In the genomic region with DNA sequence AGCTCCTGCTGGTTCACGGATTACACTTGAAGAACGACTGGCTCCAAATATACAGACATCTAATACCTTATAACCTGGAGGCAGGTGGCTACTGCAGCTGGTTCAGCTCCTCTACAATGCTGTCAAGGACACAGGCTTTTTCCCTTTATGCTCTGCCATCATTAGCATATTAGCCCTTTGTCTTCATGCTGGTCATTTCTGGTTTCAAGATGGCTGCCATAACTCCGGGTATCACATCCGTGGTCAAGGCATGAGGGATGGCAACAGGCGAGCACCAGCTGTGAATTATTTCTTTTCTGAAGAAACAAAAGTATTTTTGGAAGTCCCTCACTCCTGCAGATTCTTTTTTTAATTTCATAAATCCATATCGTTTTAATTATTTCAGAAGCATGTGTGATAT, we compare ENCODE assay signal across 18 cellular contexts.
DNase-seq lines count a peak whose midpoint lies in the region; ATAC-seq, FAIRE-seq and TF ChIP-seq lines count a peak whose summit lies in the region.
"Had no signal": no experiment of that assay in that cellular context is flagged by ENCODE, and none has a peak within 500 bp of the region (broad histone marks: within the 10 kb centered on the region; RNA-seq: fewer than 3 reads in every experiment).

No MANE protein-coding gene starts in this region.

- H3K9me3 ChIP-seq in K562 (replicated peaks; ENCODE audit: control insufficient read depth, insufficient read depth, low read depth, low read length) (no peaks in the 10 kb centered on the region), neural progenitor cell (ENCODE audit: low read depth) (no peaks in the 10 kb centered on the region), MG63 (no peaks in the 10 kb centered on the region), upper lobe of left lung (no peaks in the 10 kb centered on the region)
- H3K9me3 ChIP-seq: SJSA1 had no signal

- H3K4me1 Mint-ChIP-seq in type B pancreatic cell (ENCODE audit: unreplicated experiment) (peaks cover 6% of the 10 kb centered on the region), neural progenitor cell (peaks cover 11% of the 10 kb centered on the region)
- H3K4me1 Mint-ChIP-seq: T-cell had no signal

- no peak for TF ChIP-seq CTCF in K562 (IDR thresholded peaks at IDR 0.05 in 2 of 3, conservative IDR thresholded peaks at IDR 0.05 in 1 of 3; ENCODE audit: insufficient read depth in 2 of 3, low read depth in 1 of 3, low read length in 3 of 3)
- TF ChIP-seq CTCF in type B pancreatic cell (conservative IDR thresholded peaks at IDR 0.05), result no peak
- TF ChIP-seq CTCF in neural progenitor cell (IDR thresholded peaks at IDR 0.05), result no peak
- TF ChIP-seq CTCF in upper lobe of left lung (IDR thresholded peaks at IDR 0.05), result no peak

- H3K9me1 ChIP-seq in K562 (ENCODE audit: control insufficient read depth, insufficient read depth, low read length), result peaks cover 4% of the 10 kb centered on the region

- H3K27me3 Mint-ChIP-seq in type B pancreatic cell (no peaks in the 10 kb centered on the region), neural progenitor cell (ENCODE audit: insufficient read depth, low read depth) (no peaks in the 10 kb centered on the region)

- POLR2A ChIA-PET in K562 (lab: Yijun Ruan, JAX), result no interaction called here

- H3K27ac Mint-ChIP-seq in type B pancreatic cell, result peak overlapping the region; percentile 59
- H3K27ac Mint-ChIP-seq in neural progenitor cell, result no peak overlapping the region
- H3K27ac Mint-ChIP-seq: GM23338, T-cell had no signal

- no peaks in the 10 kb centered on the region for H3K79me2 ChIP-seq in K562 (ENCODE audit: control insufficient read depth, insufficient read depth, low read length)
- H3K79me2 ChIP-seq in neural progenitor cell (ENCODE audit: low read depth), result no peaks in the 10 kb centered on the region

- H3K4me2 ChIP-seq in K562 (ENCODE audit: insufficient read depth, low read length), result no peak overlapping the region
- H3K4me2 ChIP-seq in neural progenitor cell, result no peak overlapping the region
- H3K4me2 ChIP-seq: GM23338 had no signal

- H3K27ac ChIP-seq in K562 (ENCODE audit: extremely low read depth, low read depth, low read length) (no peak overlapping the region), neural progenitor cell (no peak overlapping the region), upper lobe of left lung (no peak overlapping the region)
- H3K27ac ChIP-seq: SJSA1 had no signal

- BruUV-seq in K562 (replicated peaks; lab: Mats Ljungman, UMichigan), result no TSS peak

- no peaks in the 10 kb centered on the region for H3K36me3 Mint-ChIP-seq in type B pancreatic cell
- no peaks in the 10 kb centered on the region for H3K36me3 Mint-ChIP-seq in neural progenitor cell
- H3K36me3 Mint-ChIP-seq: T-cell had no signal

- H2AFZ ChIP-seq in K562 (ENCODE audit: low read depth, low read length), result 0 out of 2 replicates have a peak overlapping the region, but pooled peaks have one; percentile 4
- no peak overlapping the region for H2AFZ ChIP-seq in neural progenitor cell (replicated peaks)

- intact Hi-C loops in K562 (cut with micrococcal nuclease), result no loop called here

- ATAC-seq in K562 (no peak), upper lobe of left lung (ENCODE audit: low FRiP score in 2 of 2) (no peak)
- ATAC-seq: GM23338, T-cell had no signal

- H3K36me3 ChIP-seq in K562 (ENCODE audit: control insufficient read depth, insufficient read depth, low read length), result no peaks in the 10 kb centered on the region
- H3K36me3 ChIP-seq in neural progenitor cell, result no peaks in the 10 kb centered on the region
- H3K36me3 ChIP-seq in MG63, result no peaks in the 10 kb centered on the region
- no peaks in the 10 kb centered on the region for H3K36me3 ChIP-seq in upper lobe of left lung
- H3K36me3 ChIP-seq: SJSA1 had no signal

- TF ChIP-seq EP300 in K562 (IDR thresholded peaks at IDR 0.05; ENCODE audit: low read length) (no peak), upper lobe of left lung (IDR thresholded peaks at IDR 0.05) (no peak)

- FAIRE-seq in K562 (lab: Jason Lieb, UNC), result no peak
- FAIRE-seq: A204.1, GM12892 had no signal

- CTCF ChIA-PET in K562 (lab: Yijun Ruan, JAX; ENCODE audit: low intra/inter-chr PET ratio), result no interaction called here

- H3K4me3 ChIP-seq in K562 (no peak overlapping the region), neural progenitor cell (no peak overlapping the region), MG63 (no peak overlapping the region), upper lobe of left lung (no peak overlapping the region)
- H3K4me3 ChIP-seq: GM23338, SJSA1 had no signal

- no peak overlapping the region for H3K9ac ChIP-seq in K562 (ENCODE audit: insufficient read depth in 1 of 2, low read depth in 2 of 2, low read length in 2 of 2)
- no peak overlapping the region for H3K9ac ChIP-seq in neural progenitor cell

- DNase-seq in NCI-H2171 treated with DMSO at 0.1 percent for 48 hours (lab: John Stamatoyannopoulos, UW), result peak; percentile 41
- no peak for DNase-seq in NCI-H2171 (lab: John Stamatoyannopoulos, UW)
- peak; percentile 93 for DNase-seq in NCI-H524 treated with DMSO at 0.1 percent for 48 hours (lab: John Stamatoyannopoulos, UW)
- DNase-seq in K562 (ENCODE audit: extremely low read depth in 1 of 4, low spot score in 3 of 4), result no peak
- no peak for DNase-seq in type B pancreatic cell (ENCODE audit: extremely low spot score, unreplicated experiment)
- no peak for DNase-seq in neural progenitor cell (ENCODE audit: low spot score)
- no peak for DNase-seq in MG63
- no peak for DNase-seq in upper lobe of left lung
- DNase-seq: C1 segment of cervical spinal cord, DMS 273 treated with DMSO at 0.1 percent for 48 hours, NCI-H1092, NCI-H2107, NCI-H446, T-cell had no signal

- no peaks in the 10 kb centered on the region for H3F3A ChIP-seq in neural progenitor cell (ENCODE audit: low read depth)

- TF ChIP-seq POLR2A in K562 (conservative IDR thresholded peaks at IDR 0.05) (no peak), upper lobe of left lung (IDR thresholded peaks at IDR 0.05) (no peak)

- H3K9me3 Mint-ChIP-seq in type B pancreatic cell (no peaks in the 10 kb centered on the region), neural progenitor cell (no peaks in the 10 kb centered on the region)
- H3K9me3 Mint-ChIP-seq: GM23338, T-cell had no signal

- peaks cover 12 to 17% of the 10 kb centered on the region in 2 experiments for H3K4me1 ChIP-seq in K562 (replicated peaks in 1 of 2; ENCODE audit: control insufficient read depth in 2 of 2, insufficient read depth in 2 of 2, low read length in 2 of 2)
- no peaks in the 10 kb centered on the region for H3K4me1 ChIP-seq in neural progenitor cell
- no peaks in the 10 kb centered on the region for H3K4me1 ChIP-seq in upper lobe of left lung
- H3K4me1 ChIP-seq: SJSA1 had no signal

- H3K27me3 ChIP-seq in K562 (ENCODE audit: control insufficient read depth in 2 of 2, insufficient read depth in 2 of 2, low read length in 2 of 2) (no peaks in the 10 kb centered on the region), neural progenitor cell (no peaks in the 10 kb centered on the region), MG63 (no peaks in the 10 kb centered on the region), upper lobe of left lung (no peaks in the 10 kb centered on the region)
- H3K27me3 ChIP-seq: SJSA1 had no signal

- H3K4me3 Mint-ChIP-seq in type B pancreatic cell (no peak overlapping the region), neural progenitor cell (no peak overlapping the region)
- H3K4me3 Mint-ChIP-seq: GM23338, T-cell had no signal

- WGBS in K562 (ENCODE audit: insufficient coverage, low coverage, missing lambda C conversion rate), result 76% methylated on average over 6 of the region's 6 CpGs
- WGBS in upper lobe of left lung, 2 donors, result 86 to 94% methylated on average over 6 of the region's 6 CpGs

- no peak for TF ChIP-seq RAD21 in K562 (CRISPR knock-in tag; conservative IDR thresholded peaks at IDR 0.05 in 1 of 2, IDR thresholded peaks at IDR 0.05 in 1 of 2)

- in situ Hi-C loops in K562 (cut with MboI), result no loop called here

- H4K20me1 ChIP-seq in K562 (replicated peaks; ENCODE audit: control insufficient read depth, insufficient read depth, low read length) (no peaks in the 10 kb centered on the region), neural progenitor cell (ENCODE audit: low read depth) (no peaks in the 10 kb centered on the region)

TF ChIP-seq in K562, 482 proteins besides CTCF, POLR2A, EP300 and RAD21:
- TF ChIP-seq YY1 (IDR thresholded peaks at IDR 0.05; ENCODE audit: borderline replicate concordance in 1 of 3, control insufficient read depth in 1 of 3, extremely low read depth in 1 of 3, insufficient read depth in 3 of 3, insufficient read length in 1 of 3, insufficient replicate concordance in 2 of 3, low read depth in 1 of 3, low read length in 2 of 3) (peak in 1 of 3 experiments; percentile 61), ZBTB2 (IDR thresholded peaks at IDR 0.05) (no peak)

Comparison
In these comparisons a context has a peak if more than half of its experiments do, and no peak if none do; other contexts are left out.
1. DNase-seq: peak in NCI-H2171 treated with DMSO at 0.1 percent for 48 hours (single experiment) and NCI-H524 treated with DMSO at 0.1 percent for 48 hours (single experiment); none in NCI-H2171 (single experiment), K562 (0 of 4), type B pancreatic cell (single experiment), neural progenitor cell (single experiment), MG63 (single experiment) and upper lobe of left lung (0 of 2).